17 cellular contexts compared by ENCODE assay signal in genomic region chr1:233668146-233668724, GRCh38. TPM values are rescaled to one million over a fixed set of nuclear protein-coding genes. Genes with fewer than 3 reads are reported as not detected.
DNase-seq lines count a peak whose midpoint lies in the region; ATAC-seq and TF ChIP-seq lines count a peak whose summit lies in the region.
"Had no signal": no experiment of that assay in that cellular context is flagged by ENCODE, and none has a peak within 500 bp of the region (broad histone marks: within the 10 kb centered on the region; RNA-seq: fewer than 3 reads in every experiment).

No MANE protein-coding gene starts in this region.

- in situ Hi-C loops in gastrocnemius medialis (cut with MboI; ENCODE audit: low sequenced_read_pairs in 4 of 4) = no loop called here

- H3K27ac Mint-ChIP-seq in chondrocyte (ENCODE audit: unreplicated experiment) = no peak overlapping the region
- H3K27ac Mint-ChIP-seq: activated CD4-positive, alpha-beta T cell treated with anti-CD3 and anti-CD28 coated beads, Interleukin-2, amount 10 ng/mL, durations not matched to agents 7 days and 5 days had no signal

- TF ChIP-seq CTCF in cardiac fibroblast (IDR thresholded peaks at IDR 0.05; ENCODE audit: low read depth, low read length) (no peak), WERI-Rb-1 (IDR thresholded peaks at IDR 0.05; ENCODE audit: low read depth, low read length) (no peak), gastrocnemius medialis (IDR thresholded peaks at IDR 0.05 in 4 of 5, conservative IDR thresholded peaks at IDR 0.05 in 1 of 5) (no peak), chondrocyte (IDR thresholded peaks at IDR 0.05) (no peak)

- no peaks in the 10 kb centered on the region for H3K36me3 ChIP-seq in WERI-Rb-1
- H3K36me3 ChIP-seq in gastrocnemius medialis = no peaks in the 10 kb centered on the region
- H3K36me3 ChIP-seq: gastroesophageal sphincter had no signal

- no peak overlapping the region for H3K27ac ChIP-seq in WERI-Rb-1
- H3K27ac ChIP-seq in gastrocnemius medialis = no peak overlapping the region
- H3K27ac ChIP-seq: GM23248 had no signal

- H3K27me3 ChIP-seq in WERI-Rb-1 (ENCODE audit: insufficient read depth, low read depth, severe bottlenecking) (peaks cover 88% of the 10 kb centered on the region), gastrocnemius medialis (no peaks in the 10 kb centered on the region)
- H3K27me3 ChIP-seq: gastroesophageal sphincter had no signal

- H3K9me3 ChIP-seq in WERI-Rb-1 (ENCODE audit: severe bottlenecking) = no peaks in the 10 kb centered on the region
- no peaks in the 10 kb centered on the region for H3K9me3 ChIP-seq in gastrocnemius medialis
- H3K9me3 ChIP-seq: Caco-2, gastroesophageal sphincter had no signal

- DNase-seq in A172 (ENCODE audit: low spot score) (peak; percentile 31), M059J (ENCODE audit: low read depth) (peak; percentile 25), cardiac fibroblast (ENCODE audit: low read depth in 2 of 2) (peak; percentile 18 to 29), Right ventricle myocardium superior (no peak), amniotic stem cell (lab: John Stamatoyannopoulos, UW) (no peak), WERI-Rb-1 (no peak), gastrocnemius medialis (no peak), chondrocyte (ENCODE audit: low spot score) (no peak)
- DNase-seq: activated CD4-positive, alpha-beta T cell treated with anti-CD3 and anti-CD28 coated beads, Interleukin-2, amount 10 ng/mL, durations not matched to agents 7 days and 5 days; Caco-2; dermis blood vessel endothelial cell; KBM-7; NCI-H2029 treated with DMSO at 0.1 percent for 48 hours; SIG-M5; stimulated activated naive CD8-positive, alpha-beta T cell treated with anti-CD3 and anti-CD28 coated beads, Interleukin-15, Interleukin-2, amounts not matched to agents 100 U/mL and 50 U/mL, for 24 hours had no signal

- H3K4me3 ChIP-seq in cardiac fibroblast (replicated peaks in 1 of 2; ENCODE audit: low read depth in 2 of 2, low read length in 2 of 2) (no peak overlapping the region), WERI-Rb-1 (ENCODE audit: low read depth, low read length) (no peak overlapping the region), gastrocnemius medialis (no peak overlapping the region)
- H3K4me3 ChIP-seq: gastroesophageal sphincter, GM23248 had no signal

- H3K36me3 Mint-ChIP-seq in chondrocyte (ENCODE audit: low read depth) = no peaks in the 10 kb centered on the region

- H3K9me3 Mint-ChIP-seq in chondrocyte (ENCODE audit: low read depth) = peaks cover 12% of the 10 kb centered on the region
- H3K9me3 Mint-ChIP-seq: activated CD4-positive, alpha-beta T cell treated with anti-CD3 and anti-CD28 coated beads, Interleukin-2, amount 10 ng/mL, durations not matched to agents 7 days and 5 days had no signal

- peaks cover 5% of the 10 kb centered on the region for H3K27me3 Mint-ChIP-seq in chondrocyte (ENCODE audit: low read depth)
- H3K27me3 Mint-ChIP-seq: activated CD4-positive, alpha-beta T cell treated with anti-CD3 and anti-CD28 coated beads, Interleukin-2, amount 10 ng/mL, durations not matched to agents 7 days and 5 days had no signal

- peak; percentile 23 for ATAC-seq in Right ventricle myocardium superior (ENCODE audit: poor library complexity)
- ATAC-seq in gastrocnemius medialis = no peak

- intact Hi-C loops in Right ventricle myocardium superior (cut with DNase I) = loop anchor here (10.0 kb wide), 1 partner anchor 57 kb away; no protein-coding TSS in a partner anchor
- intact Hi-C loops in gastrocnemius medialis (cut with DNase I; ENCODE audit: low total_unique reads) = no loop called here

- H3K4me1 Mint-ChIP-seq in chondrocyte (ENCODE audit: low read depth) = no peaks in the 10 kb centered on the region
- H3K4me1 Mint-ChIP-seq: activated CD4-positive, alpha-beta T cell treated with anti-CD3 and anti-CD28 coated beads, Interleukin-2, amount 10 ng/mL, durations not matched to agents 7 days and 5 days had no signal

- H3K4me3 Mint-ChIP-seq in chondrocyte (ENCODE audit: unreplicated experiment) = no peak overlapping the region
- H3K4me3 Mint-ChIP-seq: activated CD4-positive, alpha-beta T cell treated with anti-CD3 and anti-CD28 coated beads, Interleukin-2, amount 10 ng/mL, durations not matched to agents 7 days and 5 days had no signal

- H3K4me1 ChIP-seq in gastrocnemius medialis = no peaks in the 10 kb centered on the region
- H3K4me1 ChIP-seq: Caco-2 had no signal

- TF ChIP-seq POLR2A in gastrocnemius medialis (IDR thresholded peaks at IDR 0.05) = no peak

RNA-seq across cellular contexts. Expression of gene KCNK1, which starts 54.3 kb away (rescaled TPM):
- 3.5 and 4.3 TPM in 2 replicates for total RNA-seq in A172 (2014; rRNA removed; shearing (Covaris generic))
- total RNA-seq in M059J (2014; rRNA removed; shearing (Covaris generic)) = 4.3 and 5.9 TPM in 2 replicates
- total RNA-seq in Right ventricle myocardium superior = 23.9 TPM
- total RNA-seq in gastrocnemius medialis = under 1 TPM in 2 of 4 donors, not detected in 2; 0.20 to 0.49 TPM
- total RNA-seq in chondrocyte = 0.24 to 0.37 TPM (median 0.31 TPM) in 3 replicates
- total RNA-seq: Caco-2 had no signal

Comparison
In these comparisons a context has a peak if more than half of its experiments do, and no peak if none do; other contexts are left out.
1. DNase-seq: peak in A172 (single experiment), M059J (single experiment) and cardiac fibroblast (2 of 2); none in Right ventricle myocardium superior (single experiment), amniotic stem cell (single experiment), WERI-Rb-1 (single experiment), gastrocnemius medialis (0 of 2) and chondrocyte (single experiment).